In the genomic region with DNA sequence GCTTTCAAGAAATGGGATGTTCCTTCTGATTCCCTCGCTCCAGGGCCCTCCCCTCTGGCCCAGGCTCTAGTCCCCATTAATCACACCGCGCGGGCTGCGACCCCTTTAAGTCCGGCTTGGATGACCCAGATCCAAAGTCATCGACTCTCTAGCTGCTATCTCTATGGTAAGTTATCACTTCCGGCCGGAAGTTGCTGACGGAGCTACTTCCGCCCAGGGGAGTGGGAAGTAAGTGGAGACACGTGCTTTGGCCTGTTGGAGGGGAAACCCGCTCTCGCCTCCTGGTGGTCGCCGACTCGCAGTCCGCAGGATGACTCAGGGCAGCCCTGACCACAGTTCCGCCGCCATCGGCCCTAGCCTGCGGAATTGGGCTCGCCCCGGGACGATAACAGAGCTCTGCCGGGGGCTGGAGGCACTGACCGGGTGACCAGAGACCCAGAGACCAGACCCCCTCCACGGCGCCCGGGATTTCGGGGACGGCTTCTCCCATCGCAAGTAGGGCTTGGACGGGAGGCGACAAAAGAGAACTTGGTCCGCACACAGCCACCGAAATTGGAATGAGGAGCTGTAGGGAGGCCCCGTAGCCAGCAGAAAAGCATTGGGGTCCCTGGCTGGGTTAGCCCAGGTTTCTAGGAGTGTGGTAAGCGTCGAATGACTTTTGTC, we compare ENCODE assay signal across 8 cellular contexts. TPM values are rescaled to one million over a fixed set of nuclear protein-coding genes. Genes with fewer than 3 reads are reported as not detected.
DNase-seq lines count a peak whose midpoint lies in the region; ATAC-seq and TF ChIP-seq lines count a peak whose summit lies in the region.

No MANE protein-coding gene starts in this region.

- intact Hi-C loops in PC-3 (cut with micrococcal nuclease), result loop anchor here (1.0 to 5.0 kb wide), 3 partner anchors 37 to 166 kb away; no protein-coding TSS in a partner anchor
- intact Hi-C loops in esophagus muscularis mucosa (cut with DNase I), result no loop called here

- H3K9me3 ChIP-seq in PC-3 (ENCODE audit: low read length), result no peaks in the 10 kb centered on the region
- no peaks in the 10 kb centered on the region for H3K9me3 ChIP-seq in esophagus muscularis mucosa
- no peaks in the 10 kb centered on the region for H3K9me3 ChIP-seq in muscle layer of duodenum (ENCODE audit: control insufficient read depth in 1 of 2, low read length in 2 of 2)

- peaks cover 41% of the 10 kb centered on the region for H3K4me1 Mint-ChIP-seq in activated T-cell treated with anti-CD3 and anti-CD28 coated beads, Interleukin-2, amount 50 U/mL, for 4 hours (ENCODE audit: low read depth)

- peak; percentile 69 for TF ChIP-seq POLR2A in esophagus muscularis mucosa (IDR thresholded peaks at IDR 0.05; ENCODE audit: low read depth)

- H3F3A ChIP-seq in PC-3 (ENCODE audit: low read length, unreplicated experiment), result no peaks in the 10 kb centered on the region

- ATAC-seq in GM21717 (IDR thresholded peaks at IDR 0.05; ENCODE audit: unreplicated experiment) (peak; percentile 75), PC-3 (peak; percentile 87)
- peak; percentile 93 to 94 for ATAC-seq in activated T-cell treated with anti-CD3 and anti-CD28 coated beads, Interleukin-2, amount 50 U/mL, for 4 hours

- H3K4me3 Mint-ChIP-seq in activated T-cell treated with anti-CD3 and anti-CD28 coated beads, Interleukin-2, amount 50 U/mL, for 4 hours, result peak overlapping the region; percentile 96

- TF ChIP-seq EP300 in esophagus muscularis mucosa (IDR thresholded peaks at IDR 0.05), result no peak

- H3K27ac ChIP-seq in PC-3 (ENCODE audit: low read length) (peak overlapping the region; percentile 73), esophagus muscularis mucosa (replicated peaks in 1 of 4) (peak overlapping the region; percentile 86 to 93 (median 88)), muscle layer of duodenum (ENCODE audit: low read length) (peak overlapping the region; percentile 93)

- H2AFZ ChIP-seq in PC-3 (ENCODE audit: low read length), result peak overlapping the region; percentile 91

- in situ Hi-C loops in KBM-7 (cut with MboI; ENCODE audit: low pct_unique_long_range_greater_than_20kb, low sequenced_read_pairs), result no loop called here

- CTCF ChIA-PET in PC-3 (lab: Charles Lee), result interaction anchor here (0.5 to 2.4 kb wide), 11 partner anchors 18 to 960 kb away, joined by 3 to 14 read pairs (median 3); a partner anchor contains a TSS

- H3K4me2 ChIP-seq in PC-3 (ENCODE audit: low read length), result peak overlapping the region; percentile 85

- H3K27me3 ChIP-seq in PC-3 (ENCODE audit: low read length) (no peaks in the 10 kb centered on the region), esophagus muscularis mucosa (peaks cover 0 to 16% (median 0%) of the 10 kb centered on the region in 4 donors), muscle layer of duodenum (ENCODE audit: low read depth, low read length) (no peaks in the 10 kb centered on the region)

- peaks cover 28% of the 10 kb centered on the region for H3K36me3 ChIP-seq in PC-3 (ENCODE audit: low read depth, low read length)
- H3K36me3 ChIP-seq in esophagus muscularis mucosa, result peaks cover 17 to 37% (median 34%) of the 10 kb centered on the region in 4 donors
- H3K36me3 ChIP-seq in muscle layer of duodenum (ENCODE audit: control insufficient read depth in 1 of 2, insufficient read depth in 2 of 2, low read length in 2 of 2), result peaks cover 12 to 17% of the 10 kb centered on the region in 2 donors

- TF ChIP-seq CTCF in PC-3 (conservative IDR thresholded peaks at IDR 0.05; ENCODE audit: low read depth, low read length) (peak; percentile 71), esophagus muscularis mucosa (IDR thresholded peaks at IDR 0.05) (peak; percentile 69 to 85 (median 75))

- H3K9me2 ChIP-seq in PC-3 (replicated peaks; ENCODE audit: low read length), result no peaks in the 10 kb centered on the region

- no peaks in the 10 kb centered on the region for H4K20me1 ChIP-seq in PC-3 (ENCODE audit: low read length)

- POLR2A ChIA-PET in PC-3 (lab: Charles Lee; ENCODE audit: unreplicated experiment), result interaction anchor here (0.6 to 1.2 kb wide), 7 partner anchors 29 to 199 kb away, joined by 3 to 6 read pairs (median 3); no protein-coding TSS in a partner anchor

- peaks cover 55% of the 10 kb centered on the region for H3K79me2 ChIP-seq in PC-3 (ENCODE audit: low read length)

- H3K9ac ChIP-seq in PC-3 (ENCODE audit: low read length), result peak overlapping the region; percentile 94

- BruUV-seq in PC-3 (replicated peaks; lab: Mats Ljungman, UMichigan), result TSS peak; percentile 84

- H3K9me3 Mint-ChIP-seq in activated T-cell treated with anti-CD3 and anti-CD28 coated beads, Interleukin-2, amount 50 U/mL, for 4 hours, result no peaks in the 10 kb centered on the region

- DNase-seq in DMS79 treated with DMSO at 0.1 percent for 48 hours (lab: John Stamatoyannopoulos, UW) (peak; percentile 84), KBM-7 (peak; percentile 96), PC-3 (peak; percentile 98), esophagus muscularis mucosa (ENCODE audit: extremely low spot score) (peak; percentile 98)
- peak; percentile 78 for DNase-seq in activated T-cell treated with anti-CD3 and anti-CD28 coated beads, Interleukin-2, amount 50 U/mL, for 4 hours
- peak; percentile 81 for DNase-seq in stimulated activated CD8-positive, alpha-beta memory T cell treated with anti-CD3 and anti-CD28 coated beads, Interleukin-7, amount 100 ng/mL, for 24 hours (ENCODE audit: low read depth)

- peaks cover 25% of the 10 kb centered on the region for H3K4me1 ChIP-seq in PC-3 (ENCODE audit: insufficient read depth, low read length)
- peaks cover 26 to 60% (median 50%) of the 10 kb centered on the region in 4 donors for H3K4me1 ChIP-seq in esophagus muscularis mucosa
- peaks cover 6 to 23% of the 10 kb centered on the region in 2 donors for H3K4me1 ChIP-seq in muscle layer of duodenum (ENCODE audit: control insufficient read depth in 1 of 2, insufficient read depth in 2 of 2, low read length in 2 of 2)

- WGBS in esophagus muscularis mucosa, result 6% methylated on average over 8 of the region's 40 CpGs

- H3K27me3 Mint-ChIP-seq in activated T-cell treated with anti-CD3 and anti-CD28 coated beads, Interleukin-2, amount 50 U/mL, for 4 hours (ENCODE audit: low read depth), result no peaks in the 10 kb centered on the region

- H3K4me3 ChIP-seq in PC-3 (ENCODE audit: low read length) (peak overlapping the region; percentile 74), esophagus muscularis mucosa (peak overlapping the region; percentile 71 to 85 (median 80)), muscle layer of duodenum (ENCODE audit: low read depth in 1 of 2, low read length in 2 of 2) (peak overlapping the region; percentile 67 to 93)

- peaks cover 31% of the 10 kb centered on the region for H3K36me3 Mint-ChIP-seq in activated T-cell treated with anti-CD3 and anti-CD28 coated beads, Interleukin-2, amount 50 U/mL, for 4 hours (ENCODE audit: insufficient read depth)

RNA-seq across cellular contexts. Expression of a gene that starts 52.2 kb away (rescaled TPM):
- total RNA-seq in PC-3 (2014; rRNA removed) (39.8 and 50.9 TPM in 2 replicates), esophagus muscularis mucosa (10 to 100 TPM; 40.7 to 96.4 (median 64.4) TPM)
- total RNA-seq in activated T-cell treated with anti-CD3 and anti-CD28 coated beads, Interleukin-2, amount 50 U/mL, for 4 hours, result 10 to 100 TPM; 26.5 to 36.9 (median 27.4) TPM

Comparison
In these comparisons a context has a peak if more than half of its experiments do, and no peak if none do; other contexts are left out.
1. Peak in every context shown above with its lines: DNase-seq, ATAC-seq, H3K4me3 ChIP-seq and H3K27ac ChIP-seq.